In genomic region chr2:47907097-47907781, GRCh38 we compare ENCODE assay signal across 8 cellular contexts. TPM values are rescaled to one million over a fixed set of nuclear protein-coding genes. Genes with fewer than 3 reads are reported as not detected.
DNase-seq lines count a peak whose midpoint lies in the region; ATAC-seq and TF ChIP-seq lines count a peak whose summit lies in the region.

No MANE protein-coding gene starts in this region.

- peak overlapping the region; percentile 84 for H3K27ac ChIP-seq in A673 (ENCODE audit: low read depth, low read length, poor library complexity, severe bottlenecking)
- peak overlapping the region; percentile 92 for H3K27ac ChIP-seq in HUES48 (ENCODE audit: low read depth, low read length)
- peak overlapping the region; percentile 99 to 100 (median 100) for H3K27ac ChIP-seq in esophagus squamous epithelium
- H3K27ac ChIP-seq in prostate gland: peak overlapping the region; percentile 98 to 99

- H3K4me3 ChIP-seq in A673 (ENCODE audit: low read depth, low read length, poor library complexity, severe bottlenecking): peak overlapping the region; percentile 86
- H3K4me3 ChIP-seq in HUES48 (ENCODE audit: low read depth, low read length): peak overlapping the region; percentile 65
- H3K4me3 ChIP-seq in esophagus squamous epithelium: peak overlapping the region; percentile 96 to 99 (median 98)
- peak overlapping the region; percentile 69 to 82 for H3K4me3 ChIP-seq in prostate gland

- ATAC-seq in HG03521 (IDR thresholded peaks at IDR 0.05; ENCODE audit: unreplicated experiment): no peak

- POLR2A ChIA-PET in A673 (lab: Charles Lee; ENCODE audit: low non-redundant PET): interaction anchor here (0.8 to 0.9 kb wide), 2 partner anchors 37 to 41 kb away, joined by 3 to 4 read pairs; no protein-coding TSS in a partner anchor

- 14 to 20% methylated on average over 13 of the region's 13 CpGs for WGBS in esophagus squamous epithelium, 2 donors
- WGBS in prostate gland: 28% methylated on average over 13 of the region's 13 CpGs

- H3K27me3 ChIP-seq in A673 (replicated peaks; ENCODE audit: insufficient read depth, low read depth, low read length, poor library complexity) (no peaks in the 10 kb centered on the region), HUES48 (ENCODE audit: control insufficient read depth, insufficient read depth, low read length) (no peaks in the 10 kb centered on the region), esophagus squamous epithelium (no peaks in the 10 kb centered on the region), prostate gland (replicated peaks; ENCODE audit: insufficient read depth) (no peaks in the 10 kb centered on the region)

- DNase-seq in A673 (ENCODE audit: low spot score) (no peak), esophagus squamous epithelium (lab: John Stamatoyannopoulos, UW) (no peak), prostate gland (ENCODE audit: low spot score) (peak; percentile 12), HuH-7 (ENCODE audit: low spot score) (no peak), nucleus accumbens (lab: John Stamatoyannopoulos, UW) (no peak)
- peak; percentile 35 for DNase-seq in activated CD8-positive, alpha-beta memory T cell treated with anti-CD3 and anti-CD28 coated beads, Interleukin-2, amount 50 U/mL, for 4 hours

- intact Hi-C loops in A673 (cut with micrococcal nuclease; ENCODE audit: unreplicated experiment): no loop called here
- intact Hi-C loops in esophagus squamous epithelium (cut with DNase I): loop anchor here (10.0 kb wide), 1 partner anchor 122 kb away; the partner anchor contains the start of gene MSH6
- intact Hi-C loops in prostate gland (cut with DNase I): loop anchor here (2.0 to 5.0 kb wide), 3 partner anchors 124 to 680 kb away; partner anchors contain the start of gene MSH6

- no peaks in the 10 kb centered on the region for H3K36me3 ChIP-seq in A673 (ENCODE audit: insufficient read depth, low read length, poor library complexity, severe bottlenecking)
- no peaks in the 10 kb centered on the region for H3K36me3 ChIP-seq in HUES48 (ENCODE audit: control insufficient read depth, insufficient read depth, low read length)
- no peaks in the 10 kb centered on the region for H3K36me3 ChIP-seq in esophagus squamous epithelium
- no peaks in the 10 kb centered on the region for H3K36me3 ChIP-seq in prostate gland

- CTCF ChIA-PET in A673 (lab: Charles Lee): interaction anchor here (0.7 to 1.0 kb wide), 3 partner anchors 9 to 200 kb away, joined by 3 to 4 read pairs (median 4); no protein-coding TSS in a partner anchor

- H3K4me1 ChIP-seq in A673 (ENCODE audit: insufficient read depth, low read length, poor library complexity, severe bottlenecking) (peaks cover 15% of the 10 kb centered on the region), HUES48 (ENCODE audit: control insufficient read depth, insufficient read depth, low read length) (peaks cover 17% of the 10 kb centered on the region), esophagus squamous epithelium (peaks cover 0 to 30% (median 5%) of the 10 kb centered on the region in 3 donors), prostate gland (replicated peaks) (no peaks in the 10 kb centered on the region)

- H3K9ac ChIP-seq in HUES48 (ENCODE audit: low read depth, low read length): peak overlapping the region; percentile 69

- TF ChIP-seq POLR2A in esophagus squamous epithelium (IDR thresholded peaks at IDR 0.05) (peak in 1 of 4 donors; percentile 33), prostate gland (IDR thresholded peaks at IDR 0.05) (peak; percentile 7)

- no peaks in the 10 kb centered on the region for H3K9me3 ChIP-seq in A673 (ENCODE audit: low read depth, low read length, poor library complexity, severe bottlenecking)
- H3K9me3 ChIP-seq in HUES48 (ENCODE audit: control insufficient read depth, insufficient read depth, low read length): no peaks in the 10 kb centered on the region
- H3K9me3 ChIP-seq in esophagus squamous epithelium: no peaks in the 10 kb centered on the region
- no peaks in the 10 kb centered on the region for H3K9me3 ChIP-seq in prostate gland

- TF ChIP-seq CTCF in A673 (conservative IDR thresholded peaks at IDR 0.05; ENCODE audit: low read depth, low read length): no peak
- no peak for TF ChIP-seq CTCF in esophagus squamous epithelium (IDR thresholded peaks at IDR 0.05)
- TF ChIP-seq CTCF in prostate gland (IDR thresholded peaks at IDR 0.05): no peak

- TSS peak; percentile 94 for BruUV-seq in A673 (replicated peaks; lab: Mats Ljungman, UMichigan)

RNA-seq across cellular contexts. Expression of gene FBXO11, which starts 0.9 kb away (rescaled TPM):
- total RNA-seq in A673 (2021): 73.9 and 84.0 TPM in 2 replicates
- 10 to 100 TPM; 21.0 to 50.2 (median 34.7) TPM for total RNA-seq in esophagus squamous epithelium
- total RNA-seq in prostate gland: 10 to 100 TPM; 48.4 to 54.2 TPM

Comparison
In these comparisons a context has a peak if more than half of its experiments do, and no peak if none do; other contexts are left out.
1. DNase-seq: peak in activated CD8-positive, alpha-beta memory T cell treated with anti-CD3 and anti-CD28 coated beads, Interleukin-2, amount 50 U/mL, for 4 hours (single experiment) and prostate gland (single experiment); none in A673 (single experiment), esophagus squamous epithelium (single experiment), HuH-7 (single experiment) and nucleus accumbens (0 of 56).
2. Peak in every context shown above with its lines, with median percentiles within 50 percentile points of each other: H3K27ac ChIP-seq and H3K4me3 ChIP-seq.